In the genomic region with DNA sequence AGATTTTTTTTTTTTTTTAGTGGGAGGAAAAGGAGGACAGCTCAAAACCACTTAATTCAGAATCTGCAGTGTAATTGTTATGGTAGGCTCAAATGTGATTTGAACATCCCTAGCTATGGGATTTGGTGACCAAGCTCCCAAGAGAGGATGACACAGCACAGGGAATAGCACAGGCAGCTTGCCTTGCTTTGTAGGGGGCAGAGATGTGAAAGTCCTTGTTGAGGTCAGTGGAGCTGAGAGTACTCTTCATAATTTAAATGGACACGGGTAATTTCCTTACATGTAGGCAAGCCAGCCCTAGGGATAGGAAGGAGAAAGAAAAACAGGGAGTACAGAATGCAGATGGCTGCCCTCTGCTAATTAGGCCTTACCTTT, we compare ENCODE assay signal across 1 cellular context.
TF ChIP-seq lines count a peak whose summit lies in the region.

No MANE protein-coding gene starts in this region.

TF ChIP-seq in SK-N-SH, 30 proteins besides CTCF, POLR2A, EP300 and RAD21 (continued from another document):
- TF ChIP-seq ZBTB33 (IDR thresholded peaks at IDR 0.05; ENCODE audit: borderline replicate concordance, low read depth) (no peak), USF2 (IDR thresholded peaks at IDR 0.05; ENCODE audit: borderline replicate concordance, low read depth, low read length) (no peak)
